Comparison of ENCODE assay signal across 9 cellular contexts in the genomic region with DNA sequence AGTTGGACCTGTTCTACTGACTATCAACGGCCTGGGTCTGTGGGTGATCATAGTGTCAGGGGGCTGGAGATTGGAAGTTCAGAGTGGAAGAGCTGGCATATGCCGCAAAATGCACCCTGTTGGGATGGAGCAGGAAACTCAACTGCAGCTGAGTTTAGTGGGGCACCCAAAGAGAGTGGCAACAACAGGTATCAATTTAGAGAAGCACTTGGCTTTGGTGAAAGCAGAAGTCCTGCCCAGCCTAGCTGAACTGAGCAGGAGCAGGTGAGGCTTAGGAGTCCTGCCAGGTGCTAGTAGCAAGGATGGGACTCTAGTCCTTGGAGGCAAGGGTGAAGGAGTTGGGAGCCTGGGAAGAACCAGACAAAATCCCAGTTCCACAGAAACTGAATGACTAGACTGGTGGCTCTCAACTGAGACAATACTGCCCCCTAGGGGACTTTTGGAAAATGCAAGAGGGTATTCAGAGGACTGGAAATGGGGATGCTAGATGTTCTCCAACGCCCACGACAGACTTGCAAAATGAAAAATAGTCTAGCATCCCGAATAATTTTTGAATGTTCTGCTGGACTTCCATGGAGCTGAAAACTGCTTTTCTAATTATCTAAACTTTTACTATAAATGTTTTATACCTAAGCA. TPM values are rescaled to one million over a fixed set of nuclear protein-coding genes. Genes with fewer than 3 reads are reported as not detected.
DNase-seq lines count a peak whose midpoint lies in the region; ATAC-seq and TF ChIP-seq lines count a peak whose summit lies in the region.
"Had no signal": no experiment of that assay in that cellular context is flagged by ENCODE, and none has a peak within 500 bp of the region (broad histone marks: within the 10 kb centered on the region; RNA-seq: fewer than 3 reads in every experiment).

No MANE protein-coding gene starts in this region.

- H3K4me1 Mint-ChIP-seq in activated CD4-positive, alpha-beta memory T cell treated with anti-CD3 and anti-CD28 coated beads for 36 hours (ENCODE audit: low read depth), result peaks cover 3% of the 10 kb centered on the region
- H3K4me1 Mint-ChIP-seq in endodermal cell, result peaks cover 48% of the 10 kb centered on the region

- no peaks in the 10 kb centered on the region for H3K36me3 Mint-ChIP-seq in activated CD4-positive, alpha-beta memory T cell treated with anti-CD3 and anti-CD28 coated beads for 36 hours
- no peaks in the 10 kb centered on the region for H3K36me3 Mint-ChIP-seq in endodermal cell (ENCODE audit: low read depth)
- H3K36me3 Mint-ChIP-seq: activated naive CD8-positive, alpha-beta T cell had no signal

- no peak overlapping the region for H3K4me3 ChIP-seq in endodermal cell (ENCODE audit: low read length)

- no peaks in the 10 kb centered on the region for H3K36me3 ChIP-seq in endodermal cell (ENCODE audit: control insufficient read depth, insufficient read depth, low read length)

- CTCF ChIA-PET in HEK293T (lab: Yijun Ruan, JAX), result interaction anchor here (0.6 to 7.3 kb wide), 13 partner anchors 11 to 261 kb away, joined by 3 to 166 read pairs (median 5); a partner anchor contains a TSS
- CTCF ChIA-PET in activated CD4-positive, alpha-beta memory T cell treated with anti-CD3 and anti-CD28 coated beads for 36 hours (lab: Charles Lee), result interaction anchor here (0.6 to 21.2 kb wide), 14 partner anchors 9 to 261 kb away, joined by 3 to 522 read pairs (median 4); no protein-coding TSS in a partner anchor

- no peak overlapping the region for H3K27ac ChIP-seq in endodermal cell (ENCODE audit: low read depth, low read length)

- peak; percentile 92 for TF ChIP-seq CTCF in endodermal cell (conservative IDR thresholded peaks at IDR 0.05)

- in situ Hi-C loops in G401 (cut with HindIII; ENCODE audit: low sequenced_read_pairs), result no loop called here

- H3K27ac Mint-ChIP-seq in activated CD4-positive, alpha-beta memory T cell treated with anti-CD3 and anti-CD28 coated beads for 36 hours, result no peak overlapping the region
- peak overlapping the region; percentile 64 for H3K27ac Mint-ChIP-seq in endodermal cell
- H3K27ac Mint-ChIP-seq: activated naive CD8-positive, alpha-beta T cell had no signal

- no peak overlapping the region for H3K4me3 Mint-ChIP-seq in activated CD4-positive, alpha-beta memory T cell treated with anti-CD3 and anti-CD28 coated beads for 36 hours
- no peak overlapping the region for H3K4me3 Mint-ChIP-seq in endodermal cell
- H3K4me3 Mint-ChIP-seq: activated naive CD8-positive, alpha-beta T cell had no signal

- no peaks in the 10 kb centered on the region for H3K9me3 ChIP-seq in endodermal cell (ENCODE audit: control insufficient read depth, low read length)

- 56 to 100% methylated on average over 1 to 5 of the region's 5 CpGs for WGBS in endodermal cell (ENCODE audit: insufficient coverage in 1 of 2, insufficient read length in 1 of 2), 2 experiments

- ATAC-seq in HG03175 (IDR thresholded peaks at IDR 0.05; ENCODE audit: unreplicated experiment), result no peak
- ATAC-seq in GM19023 (IDR thresholded peaks at IDR 0.05; ENCODE audit: unreplicated experiment), result no peak

- intact Hi-C loops in activated CD4-positive, alpha-beta memory T cell treated with anti-CD3 and anti-CD28 coated beads for 36 hours (cut with micrococcal nuclease), result loop anchor here (1.0 to 10.0 kb wide), 3 partner anchors 63 to 248 kb away; a partner anchor contains a TSS

- H3K27me3 Mint-ChIP-seq in activated CD4-positive, alpha-beta memory T cell treated with anti-CD3 and anti-CD28 coated beads for 36 hours, result no peaks in the 10 kb centered on the region
- H3K27me3 Mint-ChIP-seq in endodermal cell (ENCODE audit: insufficient read depth), result no peaks in the 10 kb centered on the region
- H3K27me3 Mint-ChIP-seq: activated naive CD8-positive, alpha-beta T cell had no signal

- DNase-seq in G401 (ENCODE audit: low spot score), result peak; percentile 57
- DNase-seq in HEK293T (ENCODE audit: extremely low spot score), result peak; percentile 77
- peak; percentile 11 for DNase-seq in NCI-H345 treated with DMSO at 0.1 percent for 48 hours (lab: John Stamatoyannopoulos, UW; ENCODE audit: unreplicated experiment)
- peak; percentile 31 for DNase-seq in activated CD4-positive, alpha-beta memory T cell treated with anti-CD3 and anti-CD28 coated beads for 36 hours
- DNase-seq in endodermal cell, result peak; percentile 82
- peak; percentile 78 for DNase-seq in myocyte (ENCODE audit: low read depth)

- H3K27me3 ChIP-seq in endodermal cell (ENCODE audit: control insufficient read depth, insufficient read depth, low read length, poor library complexity, severe bottlenecking), result no peaks in the 10 kb centered on the region

- H3K9me3 Mint-ChIP-seq in activated CD4-positive, alpha-beta memory T cell treated with anti-CD3 and anti-CD28 coated beads for 36 hours, result no peaks in the 10 kb centered on the region
- H3K9me3 Mint-ChIP-seq in endodermal cell, result no peaks in the 10 kb centered on the region

- POLR2A ChIA-PET in HEK293T (lab: Yijun Ruan, JAX), result interaction anchor here (1.7 kb wide), 1 partner anchor 90 kb away, joined by 6 read pairs; a partner anchor contains a TSS
- POLR2A ChIA-PET in activated CD4-positive, alpha-beta memory T cell treated with anti-CD3 and anti-CD28 coated beads for 36 hours (lab: Charles Lee), result no interaction called here

- no peaks in the 10 kb centered on the region for H3K4me1 ChIP-seq in endodermal cell (ENCODE audit: control insufficient read depth, insufficient read depth, low read length)

- H3K9ac ChIP-seq in endodermal cell (ENCODE audit: extremely low read depth, low read length, poor library complexity, severe bottlenecking), result no peak overlapping the region

TF ChIP-seq in HEK293T, 16 proteins besides CTCF, POLR2A, EP300 and RAD21:
- no peak for TF ChIP-seq FOXK2 (IDR thresholded peaks at IDR 0.05)
- TF ChIP-seq ZNF384 (IDR thresholded peaks at IDR 0.05), result no peak
- TF ChIP-seq HDGF (IDR thresholded peaks at IDR 0.05; ENCODE audit: borderline replicate concordance), result no peak
- no peak for TF ChIP-seq SP1 (IDR thresholded peaks at IDR 0.05)
- no peak for TF ChIP-seq NFRKB (IDR thresholded peaks at IDR 0.05)
- no peak for TF ChIP-seq SUZ12 (IDR thresholded peaks at IDR 0.05)
- TF ChIP-seq ARNT (IDR thresholded peaks at IDR 0.05), result no peak
- TF ChIP-seq FOXM1 (IDR thresholded peaks at IDR 0.05; ENCODE audit: borderline replicate concordance), result no peak
- no peak for TF ChIP-seq FOXA1 (IDR thresholded peaks at IDR 0.05)
- no peak for TF ChIP-seq TARDBP (IDR thresholded peaks at IDR 0.05)
- no peak for TF ChIP-seq BHLHE40 (IDR thresholded peaks at IDR 0.05; ENCODE audit: borderline replicate concordance)
- TF ChIP-seq ELF4 (IDR thresholded peaks at IDR 0.05), result no peak
TF ChIP-seq in HEK293T: peak in this region for 0.

RNA-seq across cellular contexts. Expression of a gene that starts 49.4 kb away (rescaled TPM):
- 0.06 TPM in 1 of 2 replicates, not detected in the other for total RNA-seq in G401 (2014; rRNA removed; shearing (Covaris generic))
- total RNA-seq in activated CD4-positive, alpha-beta memory T cell treated with anti-CD3 and anti-CD28 coated beads for 36 hours, result under 1 TPM in 1 of 2 experiments, not detected in 1; 0.05 TPM
- total RNA-seq in endodermal cell (under 1 TPM; 0.29 TPM), myocyte (0.52 and 1.2 TPM in 2 replicates)
- 0.68 TPM for polyA plus RNA-seq in endodermal cell (2013, experiment 1 of 2)
- polyA plus RNA-seq in endodermal cell (2013, experiment 2 of 2), result 0.41 TPM
- 0.32 TPM for polyA plus RNA-seq in myocyte (2012)

Comparison
In these comparisons a context has a peak if more than half of its experiments do, and no peak if none do; other contexts are left out.
1. DNase-seq: peak in every context shown above with its lines; median percentile 82 in endodermal cell; 78 in myocyte; 77 in HEK293T; 57 in G401; 31 in activated CD4-positive, alpha-beta memory T cell treated with anti-CD3 and anti-CD28 coated beads for 36 hours; 11 in NCI-H345 treated with DMSO at 0.1 percent for 48 hours.